Comparison of ENCODE assay signal across 9 cellular contexts in the genomic region with DNA sequence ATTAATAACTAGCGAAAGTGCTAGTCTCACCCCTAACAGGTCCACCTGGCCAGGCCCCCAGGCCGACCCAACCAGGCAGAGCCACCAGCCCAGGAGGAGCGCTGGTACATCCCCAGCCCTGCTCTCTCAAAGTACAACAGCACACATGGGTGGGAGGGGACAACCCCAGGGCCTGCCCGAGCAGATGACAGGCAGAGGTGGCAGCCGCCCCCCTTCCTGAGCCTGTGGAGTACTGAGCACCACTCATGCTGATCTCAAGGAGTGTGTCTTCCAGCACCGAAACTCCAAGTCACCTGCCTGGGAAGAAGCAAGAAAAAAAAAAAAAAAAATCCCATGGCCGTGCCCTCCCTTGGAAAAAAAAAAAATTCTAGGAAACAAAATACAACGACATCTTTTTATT.
DNase-seq lines count a peak whose midpoint lies in the region; ATAC-seq lines count a peak whose summit lies in the region.
"Had no signal": no experiment of that assay in that cellular context is flagged by ENCODE, and none has a peak within 500 bp of the region (broad histone marks: within the 10 kb centered on the region; RNA-seq: fewer than 3 reads in every experiment).

No MANE protein-coding gene starts in this region.

- peak; percentile 62 for DNase-seq in NCI-H82 (lab: John Stamatoyannopoulos, UW)
- no peak for DNase-seq in NCI-H82 treated with DMSO at 0.1 percent for 48 hours (lab: John Stamatoyannopoulos, UW; ENCODE audit: unreplicated experiment)
- DNase-seq in activated naive CD8-positive, alpha-beta T cell treated with anti-CD3 and anti-CD28 coated beads, Interleukin-2, amount 50 U/mL, for 24 hours: peak; percentile 71
- DNase-seq in stimulated activated CD4-positive, alpha-beta T cell treated with anti-CD3 and anti-CD28 coated beads, TNF-alpha, amount 100 ng/mL, for 48 hours (ENCODE audit: low read depth in 3 of 3): peak; percentile 5 to 57 (median 52)
- DNase-seq in middle frontal gyrus (ENCODE audit: extremely low spot score, low spot score): no peak
- no peak for DNase-seq in EL
- DNase-seq in putamen (ENCODE audit: low spot score): no peak

- no peaks in the 10 kb centered on the region for H3K36me3 Mint-ChIP-seq in activated naive CD8-positive, alpha-beta T cell treated with anti-CD3 and anti-CD28 coated beads, Interleukin-2, amount 50 U/mL, for 24 hours (ENCODE audit: low read depth)

- H3K9me3 Mint-ChIP-seq in activated naive CD8-positive, alpha-beta T cell treated with anti-CD3 and anti-CD28 coated beads, Interleukin-2, amount 50 U/mL, for 24 hours: no peaks in the 10 kb centered on the region
- H3K9me3 Mint-ChIP-seq: T-helper 1 cell treated with Interleukin-12 subunit alpha and Interleukin-12 subunit beta and Interleukin-4 antibody, amounts not matched to agents 30 μg/mL and 1 μg/mL, for 36 hours had no signal

- peaks cover 5% of the 10 kb centered on the region for H3K27me3 Mint-ChIP-seq in activated naive CD8-positive, alpha-beta T cell treated with anti-CD3 and anti-CD28 coated beads, Interleukin-2, amount 50 U/mL, for 24 hours

- H3K27ac Mint-ChIP-seq in activated naive CD8-positive, alpha-beta T cell treated with anti-CD3 and anti-CD28 coated beads, Interleukin-2, amount 50 U/mL, for 24 hours: no peak overlapping the region
- H3K27ac Mint-ChIP-seq: T-helper 1 cell treated with Interleukin-12 subunit alpha and Interleukin-12 subunit beta and Interleukin-4 antibody, amounts not matched to agents 30 μg/mL and 1 μg/mL, for 36 hours had no signal

- peaks cover 13% of the 10 kb centered on the region for H3K4me1 Mint-ChIP-seq in activated naive CD8-positive, alpha-beta T cell treated with anti-CD3 and anti-CD28 coated beads, Interleukin-2, amount 50 U/mL, for 24 hours

- ATAC-seq in HG02610 (IDR thresholded peaks at IDR 0.05; ENCODE audit: unreplicated experiment): peak; percentile 44
- ATAC-seq in activated naive CD8-positive, alpha-beta T cell treated with anti-CD3 and anti-CD28 coated beads, Interleukin-2, amount 50 U/mL, for 24 hours: peak; percentile 96

- no peak overlapping the region for H3K4me3 Mint-ChIP-seq in activated naive CD8-positive, alpha-beta T cell treated with anti-CD3 and anti-CD28 coated beads, Interleukin-2, amount 50 U/mL, for 24 hours
- H3K4me3 Mint-ChIP-seq: T-helper 1 cell treated with Interleukin-12 subunit alpha and Interleukin-12 subunit beta and Interleukin-4 antibody, amounts not matched to agents 30 μg/mL and 1 μg/mL, for 36 hours had no signal

Comparison
In these comparisons a context has a peak if more than half of its experiments do, and no peak if none do; other contexts are left out.
1. DNase-seq: peak in NCI-H82 (single experiment), activated naive CD8-positive, alpha-beta T cell treated with anti-CD3 and anti-CD28 coated beads, Interleukin-2, amount 50 U/mL, for 24 hours (single experiment) and stimulated activated CD4-positive, alpha-beta T cell treated with anti-CD3 and anti-CD28 coated beads, TNF-alpha, amount 100 ng/mL, for 48 hours (3 of 3); none in NCI-H82 treated with DMSO at 0.1 percent for 48 hours (single experiment), middle frontal gyrus (single experiment), EL (single experiment) and putamen (single experiment).